ENCODE assay signal across 8 cellular contexts in the genomic region with DNA sequence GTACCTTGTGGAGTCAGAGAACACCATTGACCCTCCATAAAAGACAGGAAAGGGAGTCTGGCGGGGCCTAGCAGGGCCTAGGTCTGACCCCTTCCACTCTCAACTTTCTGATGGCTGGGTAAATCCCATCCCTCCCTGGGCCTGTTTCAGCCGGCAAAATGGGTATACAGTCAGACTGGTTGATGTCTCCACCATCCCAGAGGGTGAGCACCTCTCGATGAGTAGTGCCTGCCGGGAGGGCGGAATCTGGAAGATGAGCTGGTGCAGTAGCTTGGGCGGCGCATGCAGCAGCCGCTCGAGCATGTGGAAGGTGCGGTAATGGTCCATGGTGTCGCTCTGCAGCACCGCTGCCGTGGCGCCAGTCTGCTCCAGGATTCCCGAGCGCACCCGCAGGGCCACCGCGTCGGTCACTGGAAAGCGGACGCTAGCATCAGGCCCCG. TPM values are rescaled to one million over a fixed set of nuclear protein-coding genes. Genes with fewer than 3 reads are reported as not detected.
DNase-seq lines count a peak whose midpoint lies in the region; ATAC-seq and TF ChIP-seq lines count a peak whose summit lies in the region.

No MANE protein-coding gene starts in this region.

- H3K4me3 Mint-ChIP-seq in GM23338: peak overlapping the region; percentile 98
- peak overlapping the region; percentile 92 for H3K4me3 Mint-ChIP-seq in activated T-helper 17 cell treated with anti-CD3 and anti-CD28 coated beads, Interleukin-2, amount 50 U/mL, for 72 hours
- peak overlapping the region; percentile 89 to 98 for H3K4me3 Mint-ChIP-seq in stimulated activated naive CD8-positive, alpha-beta T cell treated with anti-CD3 and anti-CD28 coated beads, Interleukin-15, amount 100 ng/mL, for 72 hours

- DNase-seq in A673 (ENCODE audit: low spot score) (no peak), GM23338 (ENCODE audit: low spot score) (no peak), cerebellum (ENCODE audit: low spot score) (no peak), NCI-H1436 treated with DMSO at 0.1 percent for 48 hours (lab: John Stamatoyannopoulos, UW) (no peak)
- DNase-seq in stimulated activated naive CD8-positive, alpha-beta T cell treated with anti-CD3 and anti-CD28 coated beads, Interleukin-15, amount 100 ng/mL, for 72 hours: no peak

- BruUV-seq in A673 (replicated peaks; lab: Mats Ljungman, UMichigan): TSS peak; percentile 49

- TF ChIP-seq CTCF in A673 (conservative IDR thresholded peaks at IDR 0.05; ENCODE audit: low read depth, low read length) (no peak), GM23338 (conservative IDR thresholded peaks at IDR 0.05; ENCODE audit: low read depth in 2 of 2) (no peak)

- peaks cover 43% of the 10 kb centered on the region for H3K36me3 Mint-ChIP-seq in GM23338 (ENCODE audit: low read depth)
- peaks cover 72% of the 10 kb centered on the region for H3K36me3 Mint-ChIP-seq in activated T-helper 17 cell treated with anti-CD3 and anti-CD28 coated beads, Interleukin-2, amount 50 U/mL, for 72 hours (ENCODE audit: low read depth)

- H3K9ac ChIP-seq in iPS-18a (ENCODE audit: low read length): peak overlapping the region; percentile 55

- H2AFZ ChIP-seq in GM23338: peak overlapping the region; percentile 95

- CTCF ChIA-PET in A673 (lab: Charles Lee): interaction anchor here (0.5 to 2.4 kb wide), 36 partner anchors 9 to 1740 kb away, joined by 3 to 65 read pairs (median 6); partner anchors contain the start of genes DPF2, EFEMP2, FOSL1 and KAT5

- peaks cover 2% of the 10 kb centered on the region; the same call in 1 of the 3 replicates for H3K9me3 Mint-ChIP-seq in GM23338
- no peaks in the 10 kb centered on the region for H3K9me3 Mint-ChIP-seq in activated T-helper 17 cell treated with anti-CD3 and anti-CD28 coated beads, Interleukin-2, amount 50 U/mL, for 72 hours
- no peaks in the 10 kb centered on the region for H3K9me3 Mint-ChIP-seq in stimulated activated naive CD8-positive, alpha-beta T cell treated with anti-CD3 and anti-CD28 coated beads, Interleukin-15, amount 100 ng/mL, for 72 hours

- H3K4me1 Mint-ChIP-seq in GM23338: peaks cover 38% of the 10 kb centered on the region
- peaks cover 39% of the 10 kb centered on the region for H3K4me1 Mint-ChIP-seq in activated T-helper 17 cell treated with anti-CD3 and anti-CD28 coated beads, Interleukin-2, amount 50 U/mL, for 72 hours
- peaks cover 67% of the 10 kb centered on the region for H3K4me1 Mint-ChIP-seq in stimulated activated naive CD8-positive, alpha-beta T cell treated with anti-CD3 and anti-CD28 coated beads, Interleukin-15, amount 100 ng/mL, for 72 hours

- peaks cover 13% of the 10 kb centered on the region for H3K79me2 ChIP-seq in GM23338 (replicated peaks; ENCODE audit: insufficient read depth)

- peak overlapping the region; percentile 99 for H3K27ac Mint-ChIP-seq in GM23338
- H3K27ac Mint-ChIP-seq in activated T-helper 17 cell treated with anti-CD3 and anti-CD28 coated beads, Interleukin-2, amount 50 U/mL, for 72 hours: peak overlapping the region; percentile 88
- H3K27ac Mint-ChIP-seq in stimulated activated naive CD8-positive, alpha-beta T cell treated with anti-CD3 and anti-CD28 coated beads, Interleukin-15, amount 100 ng/mL, for 72 hours: peak overlapping the region; percentile 93 to 99

- H3K4me1 ChIP-seq in A673 (ENCODE audit: insufficient read depth, low read length, poor library complexity, severe bottlenecking) (peaks cover 33% of the 10 kb centered on the region), GM23338 (ENCODE audit: insufficient read depth) (peaks cover 29% of the 10 kb centered on the region), iPS-18a (ENCODE audit: control insufficient read depth, low read depth, low read length) (peaks cover 16% of the 10 kb centered on the region)

- H3K9me2 ChIP-seq in GM23338 (ENCODE audit: insufficient read depth): no peaks in the 10 kb centered on the region

- H3K27me3 Mint-ChIP-seq in GM23338 (ENCODE audit: insufficient read depth, low read depth, poor library complexity): peaks cover 39% of the 10 kb centered on the region
- H3K27me3 Mint-ChIP-seq in activated T-helper 17 cell treated with anti-CD3 and anti-CD28 coated beads, Interleukin-2, amount 50 U/mL, for 72 hours: no peaks in the 10 kb centered on the region
- H3K27me3 Mint-ChIP-seq in stimulated activated naive CD8-positive, alpha-beta T cell treated with anti-CD3 and anti-CD28 coated beads, Interleukin-15, amount 100 ng/mL, for 72 hours: no peaks in the 10 kb centered on the region

- no peaks in the 10 kb centered on the region for H3K9me3 ChIP-seq in A673 (ENCODE audit: low read depth, low read length, poor library complexity, severe bottlenecking)
- no peaks in the 10 kb centered on the region for H3K9me3 ChIP-seq in iPS-18a (ENCODE audit: control insufficient read depth, low read depth, low read length)

- ATAC-seq in GM23338 (no peak), GM21360 (IDR thresholded peaks at IDR 0.05; ENCODE audit: unreplicated experiment) (no peak)
- peak; percentile 1 for ATAC-seq in activated T-helper 17 cell treated with anti-CD3 and anti-CD28 coated beads, Interleukin-2, amount 50 U/mL, for 72 hours (replicated peaks)
- no peak for ATAC-seq in stimulated activated naive CD8-positive, alpha-beta T cell treated with anti-CD3 and anti-CD28 coated beads, Interleukin-15, amount 100 ng/mL, for 72 hours

- H3K36me3 ChIP-seq in A673 (ENCODE audit: insufficient read depth, low read length, poor library complexity, severe bottlenecking): peaks cover 43% of the 10 kb centered on the region
- H3K36me3 ChIP-seq in GM23338 (ENCODE audit: insufficient read depth): peaks cover 14% of the 10 kb centered on the region; the same call in 1 of the 2 replicates
- peaks cover 32% of the 10 kb centered on the region for H3K36me3 ChIP-seq in iPS-18a (ENCODE audit: control insufficient read depth, low read depth, low read length)

- POLR2A ChIA-PET in A673 (lab: Charles Lee; ENCODE audit: low non-redundant PET): interaction anchor here (0.6 to 0.7 kb wide), 4 partner anchors 28 to 1456 kb away, joined by 5 to 11 read pairs (median 8); no protein-coding TSS in a partner anchor

- intact Hi-C loops in A673 (cut with micrococcal nuclease; ENCODE audit: unreplicated experiment): loop anchor here (1.0 kb wide), 1 partner anchor 29 kb away; the partner anchor contains the start of gene CFL1

- H3K27me3 ChIP-seq in A673 (replicated peaks; ENCODE audit: insufficient read depth, low read depth, low read length, poor library complexity) (no peaks in the 10 kb centered on the region), GM23338 (ENCODE audit: insufficient read depth) (peaks cover 25% of the 10 kb centered on the region), iPS-18a (ENCODE audit: control insufficient read depth, insufficient read depth, low read length) (peaks cover 23% of the 10 kb centered on the region)

- H3K4me2 ChIP-seq in GM23338: peak overlapping the region; percentile 89

- peaks cover 25% of the 10 kb centered on the region for H4K20me1 ChIP-seq in GM23338 (replicated peaks; ENCODE audit: insufficient read depth)

- H3K27ac ChIP-seq in A673 (ENCODE audit: low read depth, low read length, poor library complexity, severe bottlenecking) (peak overlapping the region; percentile 85), GM23338 (ENCODE audit: low read depth) (peak overlapping the region; percentile 78; the same call in 1 of the 2 replicates), iPS-18a (ENCODE audit: low read length) (no peak overlapping the region)

- peaks cover 39% of the 10 kb centered on the region for H3F3A ChIP-seq in GM23338 (replicated peaks; ENCODE audit: low read depth)

- H3K4me3 ChIP-seq in A673 (ENCODE audit: low read depth, low read length, poor library complexity, severe bottlenecking) (peak overlapping the region; percentile 72), GM23338 (peak overlapping the region; percentile 93), iPS-18a (ENCODE audit: low read length) (peak overlapping the region; percentile 93)

TF ChIP-seq in GM23338, 12 proteins besides CTCF, POLR2A, EP300 and RAD21 (continues in another document):
- TF ChIP-seq NANOG (IDR thresholded peaks at IDR 0.05; ENCODE audit: borderline replicate concordance): no peak
- TF ChIP-seq CREB1 (CRISPR knock-in tag; IDR thresholded peaks at IDR 0.05; ENCODE audit: low read depth): no peak
- TF ChIP-seq POLR2AphosphoS5 (IDR thresholded peaks at IDR 0.05; ENCODE audit: low read depth): no peak
- no peak for TF ChIP-seq ZNF114 (CRISPR knock-in tag; IDR thresholded peaks at IDR 0.05)

RNA-seq across cellular contexts. Expression of gene FIBP, which starts 0.5 kb away (rescaled TPM):
- total RNA-seq in A673 (2021) (98.5 and 116 TPM in 2 replicates), cerebellum (73.7 TPM)
- 94.3 and 102 TPM in 2 replicates for total RNA-seq in GM23338 (2014; rRNA removed; shearing (Covaris generic))
- 79.0 and 84.4 TPM in 2 replicates for polyA plus RNA-seq in GM23338 (2016; fragmentation: Nextera tagmentation; extraction: Ambion mirVana)
- 100 to 1,000 TPM in 1 of 2 donors, 10 to 100 TPM in 1; 75.8 to 102 TPM for total RNA-seq in activated T-helper 17 cell treated with anti-CD3 and anti-CD28 coated beads, Interleukin-2, amount 50 U/mL, for 72 hours

RNA-seq across cellular contexts. Expression of gene CCDC85B, which starts 2.7 kb away (rescaled TPM):
- total RNA-seq in A673 (2021) (32.3 and 32.9 TPM in 2 replicates), cerebellum (6.3 TPM)
- 57.3 and 66.3 TPM in 2 replicates for total RNA-seq in GM23338 (2014; rRNA removed; shearing (Covaris generic))
- polyA plus RNA-seq in GM23338 (2016; fragmentation: Nextera tagmentation; extraction: Ambion mirVana): 54.5 and 60.4 TPM in 2 replicates
- total RNA-seq in activated T-helper 17 cell treated with anti-CD3 and anti-CD28 coated beads, Interleukin-2, amount 50 U/mL, for 72 hours: 10 to 100 TPM; 21.0 to 37.2 TPM

RNA-seq across cellular contexts. Expression of gene CTSW, which starts 8.1 kb away (rescaled TPM):
- total RNA-seq in A673 (2021) (not detected in 2 replicates), cerebellum (not detected)
- total RNA-seq in GM23338 (2014; rRNA removed; shearing (Covaris generic)): not detected in 2 replicates
- polyA plus RNA-seq in GM23338 (2016; fragmentation: Nextera tagmentation; extraction: Ambion mirVana): 0.17 TPM in 1 of 2 replicates, not detected in the other
- 10 to 100 TPM in 1 of 2 donors, 1 to 10 TPM in 1; 5.4 to 23.6 TPM for total RNA-seq in activated T-helper 17 cell treated with anti-CD3 and anti-CD28 coated beads, Interleukin-2, amount 50 U/mL, for 72 hours

RNA-seq across cellular contexts. Expression of gene FOSL1, which starts 12.4 kb away (rescaled TPM):
- 12.6 and 29.0 TPM in 2 replicates for total RNA-seq in A673 (2021)
- total RNA-seq in GM23338 (2014; rRNA removed; shearing (Covaris generic)): 10.1 and 14.6 TPM in 2 replicates
- polyA plus RNA-seq in GM23338 (2016; fragmentation: Nextera tagmentation; extraction: Ambion mirVana): 17.1 and 20.1 TPM in 2 replicates
- 10 to 100 TPM; 18.7 to 24.8 TPM for total RNA-seq in activated T-helper 17 cell treated with anti-CD3 and anti-CD28 coated beads, Interleukin-2, amount 50 U/mL, for 72 hours
- total RNA-seq in cerebellum: not detected

RNA-seq across cellular contexts. Expression of gene EFEMP2, which starts 15.1 kb away (rescaled TPM):
- total RNA-seq in A673 (2021) (31.2 and 37.6 TPM in 2 replicates), cerebellum (4.9 TPM)
- total RNA-seq in GM23338 (2014; rRNA removed; shearing (Covaris generic)): 4.5 and 9.4 TPM in 2 replicates
- polyA plus RNA-seq in GM23338 (2016; fragmentation: Nextera tagmentation; extraction: Ambion mirVana): 7.4 and 8.0 TPM in 2 replicates
- total RNA-seq in activated T-helper 17 cell treated with anti-CD3 and anti-CD28 coated beads, Interleukin-2, amount 50 U/mL, for 72 hours: 10 to 100 TPM; 11.5 to 76.3 TPM
